In the genomic region with DNA sequence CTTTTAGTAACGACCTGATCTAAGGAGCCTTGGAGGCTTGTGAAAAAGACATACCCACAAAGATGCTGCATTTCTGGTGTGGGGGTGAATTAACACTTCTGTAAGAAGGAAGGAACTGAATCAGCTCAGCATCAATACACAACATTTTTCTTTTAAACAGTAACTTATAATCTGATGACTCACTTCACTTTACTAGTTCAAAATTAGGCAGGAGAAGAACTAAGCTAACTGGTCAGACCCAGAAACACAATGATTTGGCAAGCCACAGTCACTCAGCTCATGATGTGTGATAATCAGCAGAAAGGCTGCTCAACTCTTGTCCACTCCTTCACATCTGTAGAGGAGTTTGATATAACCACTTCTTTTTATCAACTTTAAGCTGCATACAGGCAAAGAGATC, we compare ENCODE assay signal across 12 cellular contexts. TPM values are rescaled to one million over a fixed set of nuclear protein-coding genes. Genes with fewer than 3 reads are reported as not detected.
DNase-seq lines count a peak whose midpoint lies in the region; ATAC-seq lines count a peak whose summit lies in the region.
"Had no signal": no experiment of that assay in that cellular context is flagged by ENCODE, and none has a peak within 500 bp of the region (broad histone marks: within the 10 kb centered on the region; RNA-seq: fewer than 3 reads in every experiment).

No MANE protein-coding gene starts in this region.

- no peak overlapping the region for H3K27ac ChIP-seq in right cardiac atrium (ENCODE audit: low read length)
- H3K27ac ChIP-seq: right atrium auricular region had no signal

- H3K4me1 ChIP-seq in right cardiac atrium (ENCODE audit: control insufficient read depth, insufficient read depth, low read length), result no peaks in the 10 kb centered on the region

- H3K36me3 Mint-ChIP-seq in T-helper 2 cell treated with Interferon-gamma antibody and Interleukin-4, amounts not matched to agents 5 μg/mL and 100 μg/mL, for 36 hours (ENCODE audit: low read depth), result peaks cover 18% of the 10 kb centered on the region
- peaks cover 0 to 9% (median 7%) of the 10 kb centered on the region in 3 donors for H3K36me3 Mint-ChIP-seq in immature natural killer cell

- intact Hi-C loops in right cardiac atrium (cut with DNase I), result loop anchor here in 2 of 4 donors (5.0 to 10.0 kb wide), 2 partner anchors 108 to 111 kb away; no protein-coding TSS in a partner anchor

- peaks cover 4% of the 10 kb centered on the region for H3K9me3 Mint-ChIP-seq in T-helper 2 cell treated with Interferon-gamma antibody and Interleukin-4, amounts not matched to agents 5 μg/mL and 100 μg/mL, for 36 hours
- no peaks in the 10 kb centered on the region for H3K9me3 Mint-ChIP-seq in immature natural killer cell

- no peak overlapping the region for H3K4me3 Mint-ChIP-seq in T-helper 2 cell treated with Interferon-gamma antibody and Interleukin-4, amounts not matched to agents 5 μg/mL and 100 μg/mL, for 36 hours
- peak overlapping the region; percentile 7 to 95 (median 19) for H3K4me3 Mint-ChIP-seq in immature natural killer cell
- H3K4me3 Mint-ChIP-seq: stimulated activated memory B cell treated with anti-CD40 and anti-IgM and Interleukin-4, amounts not matched to agents 10 μg/mL and 1 μg/mL and 100 μg/mL, for 72 hours had no signal

- H3K27me3 ChIP-seq in right cardiac atrium (ENCODE audit: control insufficient read depth, insufficient read depth), result no peaks in the 10 kb centered on the region
- H3K27me3 ChIP-seq: right atrium auricular region had no signal

- 94% methylated on average over 1 of the region's 1 CpG for WGBS in right cardiac atrium

- no peak overlapping the region for H3K4me3 ChIP-seq in right cardiac atrium (ENCODE audit: low read length)
- H3K4me3 ChIP-seq: right atrium auricular region had no signal

- H3K27ac Mint-ChIP-seq in T-helper 2 cell treated with Interferon-gamma antibody and Interleukin-4, amounts not matched to agents 5 μg/mL and 100 μg/mL, for 36 hours, result peak overlapping the region; percentile 67
- peak overlapping the region; percentile 80 to 97 (median 90) for H3K27ac Mint-ChIP-seq in immature natural killer cell
- H3K27ac Mint-ChIP-seq: stimulated activated memory B cell treated with anti-CD40 and anti-IgM and Interleukin-4, amounts not matched to agents 10 μg/mL and 1 μg/mL and 100 μg/mL, for 72 hours had no signal

- DNase-seq in T-helper 2 cell treated with Interferon-gamma antibody and Interleukin-4, amounts not matched to agents 5 μg/mL and 100 μg/mL, for 36 hours (ENCODE audit: low spot score), result no peak
- DNase-seq in immature natural killer cell (peak; percentile 20 to 47 (median 23)), hepatic stellate cell (ENCODE audit: low spot score) (no peak), SKM-1 (lab: John Stamatoyannopoulos, UW; ENCODE audit: unreplicated experiment) (no peak), right cardiac atrium (no peak)
- DNase-seq: activated naive CD4-positive, alpha-beta T cell treated with anti-CD3 and anti-CD28 coated beads, Interleukin-2, amount 50 U/mL, for 16 hours; NCI-H1930 had no signal

- no peaks in the 10 kb centered on the region for H3K27me3 Mint-ChIP-seq in T-helper 2 cell treated with Interferon-gamma antibody and Interleukin-4, amounts not matched to agents 5 μg/mL and 100 μg/mL, for 36 hours (ENCODE audit: low read depth)
- H3K27me3 Mint-ChIP-seq in immature natural killer cell (ENCODE audit: low read depth in 3 of 3), result peaks cover 8 to 15% (median 8%) of the 10 kb centered on the region in 3 donors
- H3K27me3 Mint-ChIP-seq: stimulated activated memory B cell treated with anti-CD40 and anti-IgM and Interleukin-4, amounts not matched to agents 10 μg/mL and 1 μg/mL and 100 μg/mL, for 72 hours had no signal

- H3K4me1 Mint-ChIP-seq in T-helper 2 cell treated with Interferon-gamma antibody and Interleukin-4, amounts not matched to agents 5 μg/mL and 100 μg/mL, for 36 hours (ENCODE audit: low read depth), result peaks cover 45% of the 10 kb centered on the region
- peaks cover 74 to 86% of the 10 kb centered on the region in 2 donors for H3K4me1 Mint-ChIP-seq in immature natural killer cell

- ATAC-seq in GM18517 (IDR thresholded peaks at IDR 0.05; ENCODE audit: unreplicated experiment) (peak; percentile 44), HG02588 (IDR thresholded peaks at IDR 0.05; ENCODE audit: unreplicated experiment) (peak; percentile 21), HG03280 (IDR thresholded peaks at IDR 0.05; ENCODE audit: unreplicated experiment) (no peak), right cardiac atrium (no peak)
- ATAC-seq: stimulated activated memory B cell treated with anti-CD40 and anti-IgM and Interleukin-4, amounts not matched to agents 10 μg/mL and 1 μg/mL and 100 μg/mL, for 72 hours had no signal

- no peaks in the 10 kb centered on the region for H3K9me3 ChIP-seq in right cardiac atrium (ENCODE audit: control insufficient read depth, low read length)
- H3K9me3 ChIP-seq: right atrium auricular region had no signal

RNA-seq across cellular contexts. Expression of gene MMAA, which starts 4.6 kb away (rescaled TPM):
- polyA plus RNA-seq in immature natural killer cell (1 to 10 TPM; 3.6 to 9.8 (median 5.4) TPM), right cardiac atrium (3.4 TPM)
- 10 to 100 TPM in 1 of 4 donors, 1 to 10 TPM in 3; 7.9 to 10.6 (median 8.3) TPM for total RNA-seq in right cardiac atrium

RNA-seq across cellular contexts. Expression of gene C4orf51, which starts 56.1 kb away (rescaled TPM):
- polyA plus RNA-seq in immature natural killer cell (not detected), right cardiac atrium (not detected)
- total RNA-seq in right cardiac atrium, result not detected
- total RNA-seq: right atrium auricular region had no signal

Comparison
In these comparisons a context has a peak if more than half of its experiments do, and no peak if none do; other contexts are left out.
1. ATAC-seq: peak in GM18517 (single experiment) and HG02588 (single experiment); none in HG03280 (single experiment) and right cardiac atrium (0 of 2).
2. DNase-seq: peak in immature natural killer cell (3 of 3); none in T-helper 2 cell treated with Interferon-gamma antibody and Interleukin-4, amounts not matched to agents 5 μg/mL and 100 μg/mL, for 36 hours (single experiment), hepatic stellate cell (single experiment), SKM-1 (single experiment) and right cardiac atrium (0 of 3).